In the genomic region with DNA sequence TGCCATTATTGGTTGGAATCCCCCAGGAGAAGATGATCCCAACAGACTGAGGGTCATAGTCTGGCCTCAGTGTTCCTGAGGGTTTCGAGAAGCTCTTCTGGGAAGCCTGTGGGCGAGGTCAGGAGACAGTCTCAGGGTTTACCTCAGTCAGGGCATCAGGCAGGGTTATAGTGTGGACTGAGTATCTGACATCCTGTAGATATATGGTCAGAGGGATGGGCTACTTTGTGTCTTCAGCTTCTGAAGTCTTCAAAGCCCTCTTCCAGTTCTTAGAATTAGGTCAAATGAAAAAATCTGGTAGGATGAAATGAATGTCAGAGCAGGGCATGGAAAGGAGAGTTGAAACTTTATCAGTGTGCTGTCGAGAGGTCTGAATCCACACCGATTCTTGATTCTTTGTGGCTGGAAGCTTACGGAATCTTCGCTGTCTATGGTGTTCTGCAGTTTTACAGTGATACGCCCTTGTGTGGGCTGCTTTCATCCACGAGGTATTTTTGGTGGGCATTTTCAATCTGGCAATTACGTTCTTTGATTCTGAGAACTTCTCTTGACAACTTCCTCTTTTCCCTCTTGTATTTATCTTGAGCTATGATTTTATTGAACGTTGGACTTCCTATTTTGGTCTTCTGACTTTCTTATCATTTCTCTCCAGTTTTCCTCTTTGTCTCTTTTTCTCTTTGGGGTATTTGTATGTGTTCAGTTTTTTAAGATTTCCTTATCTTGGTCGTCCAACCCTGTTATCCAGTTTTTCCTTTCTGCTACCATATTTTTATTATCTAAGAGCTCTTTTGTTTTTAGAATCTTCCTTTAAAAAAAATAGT, we compare ENCODE assay signal across 12 cellular contexts. TPM values are rescaled to one million over a fixed set of nuclear protein-coding genes. Genes with fewer than 3 reads are reported as not detected.
A peak's percentile ranks its signal among the peaks of the same experiment; 100 is the strongest.
DNase-seq lines count a peak whose midpoint lies in the region; ATAC-seq, FAIRE-seq and TF ChIP-seq lines count a peak whose summit lies in the region.
"Had no signal": no experiment of that assay in that cellular context is flagged by ENCODE, and none has a peak within 500 bp of the region (broad histone marks: within the 10 kb centered on the region; RNA-seq: fewer than 3 reads in every experiment).

No MANE protein-coding gene starts in this region.

- no peaks in the 10 kb centered on the region for H3K27me3 Mint-ChIP-seq in T-cell

- DNase-seq in GM19239 (ENCODE audit: insufficient read length, low spot score) (no peak), T-cell (no peak), germinal center (ENCODE audit: low spot score) (peak; percentile 25), RCC 7860 (ENCODE audit: low spot score) (no peak), colonic mucosa (no peak), HuH-7.5 (ENCODE audit: low spot score) (no peak)
- DNase-seq in stimulated activated naive CD4-positive, alpha-beta T cell treated with Interleukin-2 at 50 U/mL for 16 hours (lab: John Stamatoyannopoulos, UW) = no peak
- DNase-seq: anterior cingulate cortex had no signal

- H3K27ac ChIP-seq in BLaER1 treated with 17β-estradiol and CSF1 and Interleukin-3, amounts not matched to agents 10 nM and 100 nM = peak overlapping the region; percentile 8 to 78 (median 60); a peak in 20 of 22 replicates
- H3K27ac ChIP-seq in colonic mucosa = no peak overlapping the region
- H3K27ac ChIP-seq: HL-60 had no signal

- H4K20me1 ChIP-seq in BLaER1 treated with 17β-estradiol and CSF1 and Interleukin-3, amounts not matched to agents 10 nM and 100 nM = peaks cover 35 to 98% (median 95%) of the 10 kb centered on the region in 11 experiments; a peak in 21 of 22 replicates

- no peaks in the 10 kb centered on the region for H3K9me3 Mint-ChIP-seq in T-cell

- H3K27ac Mint-ChIP-seq in T-cell = peak overlapping the region; percentile 72 to 81

- peak overlapping the region; percentile 58 to 82 (median 68) for H3K4me3 Mint-ChIP-seq in T-cell

- peak in 3 of 4 experiments; percentile 36 to 52 (median 40) for ATAC-seq in T-cell (replicated peaks in 1 of 4)
- ATAC-seq: Panc1 had no signal

- peak overlapping the region; percentile 5 to 64 (median 47); a peak in 21 of 22 replicates for H3K9ac ChIP-seq in BLaER1 treated with 17β-estradiol and CSF1 and Interleukin-3, amounts not matched to agents 10 nM and 100 nM
- H3K9ac ChIP-seq in colonic mucosa (ENCODE audit: low read depth in 2 of 2, low read length in 2 of 2) = no peak overlapping the region

- intact Hi-C loops in colonic mucosa (cut with DNase I) = no loop called here

- peak overlapping the region in 7 of 10 experiments; percentile 1 to 49 (median 34); a peak in 10 of 20 replicates for H3K4me3 ChIP-seq in BLaER1 treated with 17β-estradiol and CSF1 and Interleukin-3, amounts not matched to agents 10 nM and 100 nM
- no peak overlapping the region for H3K4me3 ChIP-seq in colonic mucosa

- POLR2A ChIA-PET in T-cell (lab: Charles Lee) = interaction anchor here (0.6 to 1.1 kb wide), 4 partner anchors 45 to 358 kb away, joined by 3 to 6 read pairs (median 4); no protein-coding TSS in a partner anchor

- CTCF ChIA-PET in T-cell (lab: Charles Lee) = interaction anchor here in 1 of 2 donors (0.6 kb wide), 1 partner anchor 41 kb away, joined by 4 read pairs; no protein-coding TSS in a partner anchor

- H3K4me1 ChIP-seq in BLaER1 treated with 17β-estradiol and CSF1 and Interleukin-3, amounts not matched to agents 10 nM and 100 nM = peaks cover 32 to 57% (median 40%) of the 10 kb centered on the region in 10 experiments
- no peaks in the 10 kb centered on the region for H3K4me1 ChIP-seq in colonic mucosa

- H3K4me1 Mint-ChIP-seq in T-cell = peaks cover 73 to 82% (median 80%) of the 10 kb centered on the region in 3 donors

- H3K4me2 ChIP-seq in BLaER1 treated with 17β-estradiol and CSF1 and Interleukin-3, amounts not matched to agents 10 nM and 100 nM = peak overlapping the region; percentile 57 to 94 (median 77)

- peaks cover 11 to 56% (median 38%) of the 10 kb centered on the region in 11 experiments for H3K36me3 ChIP-seq in BLaER1 treated with 17β-estradiol and CSF1 and Interleukin-3, amounts not matched to agents 10 nM and 100 nM
- H3K36me3 ChIP-seq in colonic mucosa = no peaks in the 10 kb centered on the region

- peaks cover 30% of the 10 kb centered on the region for H3K36me3 Mint-ChIP-seq in T-cell

- FAIRE-seq in GM19239 (lab: Jason Lieb, UNC) (peak; percentile 47), RCC 7860 (lab: Jason Lieb, UNC) (no peak)
- FAIRE-seq: endometrium had no signal

- H3K9me3 ChIP-seq in BLaER1 treated with 17β-estradiol and CSF1 and Interleukin-3, amounts not matched to agents 10 nM and 100 nM (replicated peaks in 1 of 11) = peaks cover 0 to 7% (median 0%) of the 10 kb centered on the region in 11 experiments; a peak in 4 of 22 replicates
- no peaks in the 10 kb centered on the region for H3K9me3 ChIP-seq in colonic mucosa

- TF ChIP-seq CTCF in colonic mucosa (IDR thresholded peaks at IDR 0.05) = no peak

- H3K27me3 ChIP-seq in BLaER1 treated with 17β-estradiol and CSF1 and Interleukin-3, amounts not matched to agents 10 nM and 100 nM = no peaks in the 10 kb centered on the region
- H3K27me3 ChIP-seq in colonic mucosa = no peaks in the 10 kb centered on the region

RNA-seq across cellular contexts. Expression of a gene that starts 30.4 kb away (rescaled TPM):
- total RNA-seq in T-cell = 100 to 1,000 TPM; 155 to 173 (median 168) TPM
- total RNA-seq in colonic mucosa = 10 to 100 TPM; 61.3 to 77.9 TPM

Comparison
In these comparisons a context has a peak if more than half of its experiments do, and no peak if none do; other contexts are left out.
1. H3K9ac ChIP-seq: peak in BLaER1 treated with 17β-estradiol and CSF1 and Interleukin-3, amounts not matched to agents 10 nM and 100 nM (11 of 11); none in colonic mucosa (0 of 2).